ENCODE assay signal across 29 cellular contexts in genomic region chr16:89275837-89276720, GRCh38. TPM values are rescaled to one million over a fixed set of nuclear protein-coding genes. Genes with fewer than 3 reads are reported as not detected.
DNase-seq lines count a peak whose midpoint lies in the region; ATAC-seq, FAIRE-seq and TF ChIP-seq lines count a peak whose summit lies in the region.
"Had no signal": no experiment of that assay in that cellular context is flagged by ENCODE, and none has a peak within 500 bp of the region (broad histone marks: within the 10 kb centered on the region; RNA-seq: fewer than 3 reads in every experiment).

No MANE protein-coding gene starts in this region.

- H3K36me3 Mint-ChIP-seq in activated T-cell treated with anti-CD3 and anti-CD28 coated beads, Interleukin-2, amount 50 U/mL, for 72 hours (ENCODE audit: insufficient read depth in 2 of 2): peaks cover 9 to 24% of the 10 kb centered on the region in 2 donors
- H3K36me3 Mint-ChIP-seq in H9 (ENCODE audit: insufficient read depth in 1 of 3, low read depth in 3 of 3) (peaks cover 25 to 76% (median 76%) of the 10 kb centered on the region in 3 experiments), neural crest cell (ENCODE audit: low read depth) (peaks cover 16% of the 10 kb centered on the region)
- peaks cover 48% of the 10 kb centered on the region for H3K36me3 Mint-ChIP-seq in activated CD4-positive, alpha-beta T cell treated with anti-CD3 and anti-CD28 coated beads, Interleukin-2, amount 10 ng/mL, durations not matched to agents 24 days and 14 days (ENCODE audit: low read depth)

- H3K36me3 ChIP-seq in K562 (ENCODE audit: control insufficient read depth, insufficient read depth, low read length): peaks cover 90% of the 10 kb centered on the region; the same call in 2 of the 3 replicates
- H3K36me3 ChIP-seq in MM.1S (replicated peaks; ENCODE audit: insufficient read depth, low read length): no peaks in the 10 kb centered on the region; the same call in 1 of the 2 replicates

- H3K4me2 ChIP-seq in H9 (ENCODE audit: insufficient read depth, insufficient read length, low read length): no peak overlapping the region
- H3K4me2 ChIP-seq in K562 (ENCODE audit: insufficient read depth, low read length): no peak overlapping the region
- H3K4me2 ChIP-seq in MM.1S (ENCODE audit: low read depth, low read length): no peak overlapping the region
- H3K4me2 ChIP-seq: hepatocyte, KMS-11 had no signal

- in situ Hi-C loops in K562 (cut with MboI): no loop called here

- BruUV-seq in K562 (replicated peaks; lab: Mats Ljungman, UMichigan): no TSS peak

- POLR2A ChIA-PET in K562 (lab: Yijun Ruan, JAX): interaction anchor here (0.6 to 2.4 kb wide), 2 partner anchors 18 to 25 kb away, joined by 3 to 8 read pairs; no protein-coding TSS in a partner anchor

- no peak overlapping the region for H2BK5ac ChIP-seq in H9 (ENCODE audit: insufficient read length, low read length)

- TF ChIP-seq POLR2A in K562 (conservative IDR thresholded peaks at IDR 0.05): no peak

- peaks cover 3% of the 10 kb centered on the region for H3K9me1 ChIP-seq in K562 (ENCODE audit: control insufficient read depth, insufficient read depth, low read length)

- TF ChIP-seq EP300 in K562 (IDR thresholded peaks at IDR 0.05; ENCODE audit: low read length): no peak

- no peak overlapping the region for H2BK20ac ChIP-seq in H9 (ENCODE audit: low read depth, low read length, poor library complexity, severe bottlenecking)

- H3K23me2 ChIP-seq in H9 (ENCODE audit: insufficient read length, low read depth, low read length, poor library complexity, severe bottlenecking): no peaks in the 10 kb centered on the region

- no peak overlapping the region for H3K4me3 Mint-ChIP-seq in activated T-cell treated with anti-CD3 and anti-CD28 coated beads, Interleukin-2, amount 50 U/mL, for 72 hours
- H3K4me3 Mint-ChIP-seq in H9: no peak overlapping the region
- H3K4me3 Mint-ChIP-seq in neural crest cell: peak overlapping the region; percentile 19
- H3K4me3 Mint-ChIP-seq in activated CD4-positive, alpha-beta T cell treated with anti-CD3 and anti-CD28 coated beads, Interleukin-2, amount 10 ng/mL, durations not matched to agents 24 days and 14 days: no peak overlapping the region
- H3K4me3 Mint-ChIP-seq: activated naive CD4-positive, alpha-beta T cell treated with anti-CD3 and anti-CD28 coated beads, Interleukin-2, amount 10 ng/mL, durations not matched to agents 7 days and 5 days; activated T-helper 1 cell treated with anti-CD3 and anti-CD28 coated beads, Interleukin-12 subunit alpha, Interleukin-12 subunit beta, Interleukin-2, Interleukin-4 antibody, amounts not matched to agents 30 ng/mL and 10 ng/mL and 1 ng/mL, durations not matched to agents 14 hours and 24 hours and 36 hours; CD4-positive, alpha-beta T cell; dendritic cell treated with granulocyte-macrophage colony-stimulating factor and Interleukin-4, amounts not matched to agents 40 ng/mL and 50 ng/mL, for 4 days; memory B cell had no signal

- no peak overlapping the region for H3K18ac ChIP-seq in H9 (ENCODE audit: insufficient read length, low read depth, low read length)

- H3K27me3 ChIP-seq in H9 (ENCODE audit: insufficient read depth, low read length) (no peaks in the 10 kb centered on the region), K562 (ENCODE audit: control insufficient read depth in 2 of 2, insufficient read depth in 2 of 2, low read length in 2 of 2) (no peaks in the 10 kb centered on the region), MM.1S (replicated peaks; ENCODE audit: insufficient read depth, low read length) (no peaks in the 10 kb centered on the region)
- H3K27me3 ChIP-seq: esophagus muscularis mucosa, foreskin keratinocyte, hepatocyte had no signal

- H3K27ac Mint-ChIP-seq in activated T-cell treated with anti-CD3 and anti-CD28 coated beads, Interleukin-2, amount 50 U/mL, for 72 hours: peak overlapping the region; percentile 52
- peak overlapping the region in 2 of 3 experiments; percentile 8 to 18; a peak in 2 of 7 replicates for H3K27ac Mint-ChIP-seq in H9
- H3K27ac Mint-ChIP-seq in neural crest cell (ENCODE audit: unreplicated experiment): peak overlapping the region; percentile 78
- H3K27ac Mint-ChIP-seq in activated CD4-positive, alpha-beta T cell treated with anti-CD3 and anti-CD28 coated beads, Interleukin-2, amount 10 ng/mL, durations not matched to agents 24 days and 14 days: no peak overlapping the region
- H3K27ac Mint-ChIP-seq: activated naive CD4-positive, alpha-beta T cell treated with anti-CD3 and anti-CD28 coated beads, Interleukin-2, amount 10 ng/mL, durations not matched to agents 7 days and 5 days; activated T-helper 1 cell treated with anti-CD3 and anti-CD28 coated beads, Interleukin-12 subunit alpha, Interleukin-12 subunit beta, Interleukin-2, Interleukin-4 antibody, amounts not matched to agents 30 ng/mL and 10 ng/mL and 1 ng/mL, durations not matched to agents 14 hours and 24 hours and 36 hours; CD4-positive, alpha-beta T cell; dendritic cell treated with granulocyte-macrophage colony-stimulating factor and Interleukin-4, amounts not matched to agents 40 ng/mL and 50 ng/mL, for 4 days; memory B cell had no signal

- no peaks in the 10 kb centered on the region for H4K20me1 ChIP-seq in H9 (ENCODE audit: control insufficient read depth, insufficient read depth, insufficient read length)
- H4K20me1 ChIP-seq in K562 (replicated peaks; ENCODE audit: control insufficient read depth, insufficient read depth, low read length): no peaks in the 10 kb centered on the region
- H4K20me1 ChIP-seq in MM.1S (ENCODE audit: insufficient read depth, low read length): no peaks in the 10 kb centered on the region

- no peak overlapping the region for H3T11ph ChIP-seq in H9 (ENCODE audit: low read length)

- no peak overlapping the region for H3K23ac ChIP-seq in H9 (ENCODE audit: insufficient read length, low read depth, low read length)

- H3K9me2 ChIP-seq in MM.1S (replicated peaks; ENCODE audit: insufficient read depth, low read length): no peaks in the 10 kb centered on the region

- no peak overlapping the region for H2AK5ac ChIP-seq in H9 (ENCODE audit: insufficient read length, low read length)

- H2AFZ ChIP-seq in H9 (ENCODE audit: low read length) (no peak overlapping the region), K562 (ENCODE audit: low read depth, low read length) (no peak overlapping the region), MM.1S (ENCODE audit: low read length) (no peak overlapping the region)
- H2AFZ ChIP-seq: hepatocyte had no signal

- H3K79me2 ChIP-seq in H9 (ENCODE audit: insufficient read depth, low read length): no peaks in the 10 kb centered on the region; the same call in 1 of the 2 replicates
- no peaks in the 10 kb centered on the region; the same call in 1 of the 3 replicates for H3K79me2 ChIP-seq in K562 (ENCODE audit: control insufficient read depth, insufficient read depth, low read length)
- 0 out of 2 replicates have a peak, but pooled peaks cover 2% of the 10 kb centered on the region for H3K79me2 ChIP-seq in MM.1S (ENCODE audit: low read length)
- H3K79me2 ChIP-seq: hepatocyte had no signal

- H3K14ac ChIP-seq in H9 (ENCODE audit: insufficient read depth, low read length): no peak overlapping the region; the same call in 1 of the 2 replicates

- intact Hi-C loops in K562 (cut with micrococcal nuclease): no loop called here
- intact Hi-C loops in activated CD4-positive, alpha-beta T cell treated with anti-CD3 and anti-CD28 coated beads, Interleukin-2, amount 10 ng/mL, durations not matched to agents 24 days and 14 days (cut with micrococcal nuclease): no loop called here

- H3K9ac ChIP-seq in H9 (ENCODE audit: extremely low read depth, insufficient read length, low read length): no peak overlapping the region
- H3K9ac ChIP-seq in K562 (ENCODE audit: insufficient read depth in 1 of 2, low read depth in 2 of 2, low read length in 2 of 2): peak overlapping the region in 1 of 2 experiments; percentile 45; a peak in 2 of 4 replicates
- no peak overlapping the region for H3K9ac ChIP-seq in MM.1S (ENCODE audit: low read length)
- H3K9ac ChIP-seq: KMS-11 had no signal

- no peak overlapping the region for H3K27ac ChIP-seq in H9 (ENCODE audit: insufficient read length, low read depth, low read length)
- no peak overlapping the region for H3K27ac ChIP-seq in K562 (ENCODE audit: extremely low read depth, low read depth, low read length)
- H3K27ac ChIP-seq in MM.1S (ENCODE audit: low read length): no peak overlapping the region
- H3K27ac ChIP-seq: esophagus muscularis mucosa, foreskin keratinocyte, hepatocyte, KMS-11, psoas muscle had no signal

- H2BK15ac ChIP-seq in H9 (ENCODE audit: low read depth, low read length): no peak overlapping the region

- no peak overlapping the region for H3K4ac ChIP-seq in H9 (ENCODE audit: low read depth, low read length)

- no peak overlapping the region for H3K56ac ChIP-seq in H9 (ENCODE audit: insufficient read length, low read depth, low read length)

- CTCF ChIA-PET in K562 (lab: Yijun Ruan, JAX; ENCODE audit: low intra/inter-chr PET ratio): no interaction called here

- no peak overlapping the region for H4K5ac ChIP-seq in H9 (ENCODE audit: insufficient read length, low read depth, low read length)

- no peak overlapping the region for H4K8ac ChIP-seq in H9 (replicated peaks; ENCODE audit: insufficient read length, low read depth, low read length)

- TF ChIP-seq CTCF in H9 (conservative IDR thresholded peaks at IDR 0.05) (no peak), K562 (IDR thresholded peaks at IDR 0.05 in 2 of 3, conservative IDR thresholded peaks at IDR 0.05 in 1 of 3; ENCODE audit: insufficient read depth in 2 of 3, low read depth in 1 of 3, low read length in 3 of 3) (no peak), neural crest cell (conservative IDR thresholded peaks at IDR 0.05) (no peak), MM.1S (IDR thresholded peaks at IDR 0.05; ENCODE audit: low read length) (no peak)

- no peak overlapping the region for H3K4me3 ChIP-seq in K562
- no peak overlapping the region for H3K4me3 ChIP-seq in MM.1S (ENCODE audit: low read length)
- H3K4me3 ChIP-seq: esophagus muscularis mucosa, hepatocyte, psoas muscle had no signal

- H2BK12ac ChIP-seq in H9 (ENCODE audit: insufficient read length, low read depth, low read length): no peak overlapping the region

- H3K27me3 Mint-ChIP-seq in activated T-cell treated with anti-CD3 and anti-CD28 coated beads, Interleukin-2, amount 50 U/mL, for 72 hours (ENCODE audit: low read depth): no peaks in the 10 kb centered on the region
- H3K27me3 Mint-ChIP-seq in H9 (ENCODE audit: low read depth) (no peaks in the 10 kb centered on the region), neural crest cell (ENCODE audit: low read depth) (no peaks in the 10 kb centered on the region)
- H3K27me3 Mint-ChIP-seq in activated CD4-positive, alpha-beta T cell treated with anti-CD3 and anti-CD28 coated beads, Interleukin-2, amount 10 ng/mL, durations not matched to agents 24 days and 14 days: no peaks in the 10 kb centered on the region
- H3K27me3 Mint-ChIP-seq: activated naive CD4-positive, alpha-beta T cell treated with anti-CD3 and anti-CD28 coated beads, Interleukin-2, amount 10 ng/mL, durations not matched to agents 7 days and 5 days; CD4-positive, alpha-beta T cell; dendritic cell treated with granulocyte-macrophage colony-stimulating factor and Interleukin-4, amounts not matched to agents 40 ng/mL and 50 ng/mL, for 4 days; memory B cell; stimulated activated naive CD8-positive, alpha-beta T cell treated with anti-CD3 and anti-CD28 coated beads, Interleukin-15, amount 100 ng/mL, for 72 hours had no signal

- no CpG with 5 or more reads among the region's 39 CpGs for WGBS in H9 (ENCODE audit: extremely low coverage, insufficient read length, low lambda C conversion rate)
- 93% methylated on average over 30 of the region's 39 CpGs for WGBS in K562 (ENCODE audit: insufficient coverage, low coverage, missing lambda C conversion rate)

- H3F3A ChIP-seq in MM.1S (ENCODE audit: insufficient read depth, low read length): no peaks in the 10 kb centered on the region

- no peaks in the 10 kb centered on the region for H3K9me3 Mint-ChIP-seq in activated T-cell treated with anti-CD3 and anti-CD28 coated beads, Interleukin-2, amount 50 U/mL, for 72 hours
- H3K9me3 Mint-ChIP-seq in H9: no peaks in the 10 kb centered on the region
- H3K9me3 Mint-ChIP-seq in neural crest cell: no peaks in the 10 kb centered on the region
- no peaks in the 10 kb centered on the region for H3K9me3 Mint-ChIP-seq in activated CD4-positive, alpha-beta T cell treated with anti-CD3 and anti-CD28 coated beads, Interleukin-2, amount 10 ng/mL, durations not matched to agents 24 days and 14 days
- H3K9me3 Mint-ChIP-seq: activated naive CD4-positive, alpha-beta T cell treated with anti-CD3 and anti-CD28 coated beads, Interleukin-2, amount 10 ng/mL, durations not matched to agents 7 days and 5 days; activated T-helper 1 cell treated with anti-CD3 and anti-CD28 coated beads, Interleukin-12 subunit alpha, Interleukin-12 subunit beta, Interleukin-2, Interleukin-4 antibody, amounts not matched to agents 30 ng/mL and 10 ng/mL and 1 ng/mL, durations not matched to agents 14 hours and 24 hours and 36 hours; CD4-positive, alpha-beta T cell; dendritic cell treated with granulocyte-macrophage colony-stimulating factor and Interleukin-4, amounts not matched to agents 40 ng/mL and 50 ng/mL, for 4 days; immature natural killer cell; memory B cell; stimulated activated naive CD8-positive, alpha-beta T cell treated with anti-CD3 and anti-CD28 coated beads, Interleukin-15, amount 100 ng/mL, for 72 hours had no signal

- no peak overlapping the region for H2BK120ac ChIP-seq in H9 (ENCODE audit: low read depth, low read length, poor library complexity, severe bottlenecking)

- no peak for DNase-seq in activated T-cell treated with anti-CD3 and anti-CD28 coated beads, Interleukin-2, amount 50 U/mL, for 72 hours
- DNase-seq in activated T-cell treated with anti-CD3 and anti-CD28 coated beads for 4 hours (no peak), H9 (no peak), K562 (ENCODE audit: extremely low read depth in 1 of 4, low spot score in 3 of 4) (no peak), neural crest cell (ENCODE audit: low read depth, low spot score) (no peak), MM.1S (no peak), NCI-H1048 (lab: John Stamatoyannopoulos, UW) (no peak)
- DNase-seq in activated CD4-positive, alpha-beta T cell treated with anti-CD3 and anti-CD28 coated beads, Interleukin-2, amount 10 ng/mL, durations not matched to agents 24 days and 14 days: no peak
- DNase-seq: activated CD4-positive, alpha-beta T cell treated with anti-CD3 and anti-CD28 coated beads, Interleukin-2, amount 50 U/mL, for 1 hour; activated naive CD4-positive, alpha-beta T cell treated with anti-CD3 and anti-CD28 coated beads, Interleukin-2, amount 10 ng/mL, durations not matched to agents 7 days and 5 days; CD4-positive, alpha-beta T cell; EL; foreskin keratinocyte; H7; immature natural killer cell; NCI-H146; nucleus accumbens; psoas muscle; SIG-M5; stimulated activated CD4-positive, alpha-beta T cell treated with anti-CD3 and anti-CD28 coated beads, Interleukin-15, amount 100 ng/mL, for 24 hours; stimulated activated naive CD8-positive, alpha-beta T cell treated with anti-CD3 and anti-CD28 coated beads, Interleukin-15, amount 100 ng/mL, for 72 hours; T1000 had no signal

- no peak for FAIRE-seq in K562 (lab: Jason Lieb, UNC)
- FAIRE-seq: GM12892 had no signal

- H3K4me1 Mint-ChIP-seq in activated T-cell treated with anti-CD3 and anti-CD28 coated beads, Interleukin-2, amount 50 U/mL, for 72 hours (ENCODE audit: low read depth): no peaks in the 10 kb centered on the region
- H3K4me1 Mint-ChIP-seq in H9: no peaks in the 10 kb centered on the region
- H3K4me1 Mint-ChIP-seq in neural crest cell: peaks cover 4% of the 10 kb centered on the region
- H3K4me1 Mint-ChIP-seq in activated CD4-positive, alpha-beta T cell treated with anti-CD3 and anti-CD28 coated beads, Interleukin-2, amount 10 ng/mL, durations not matched to agents 24 days and 14 days: no peaks in the 10 kb centered on the region
- H3K4me1 Mint-ChIP-seq: activated naive CD4-positive, alpha-beta T cell treated with anti-CD3 and anti-CD28 coated beads, Interleukin-2, amount 10 ng/mL, durations not matched to agents 7 days and 5 days had no signal

- TF ChIP-seq RAD21 in K562 (CRISPR knock-in tag; conservative IDR thresholded peaks at IDR 0.05 in 1 of 2, IDR thresholded peaks at IDR 0.05 in 1 of 2): no peak

- H3K9me3 ChIP-seq in H9 (ENCODE audit: control insufficient read depth, low read depth, low read length) (no peaks in the 10 kb centered on the region), K562 (replicated peaks; ENCODE audit: control insufficient read depth, insufficient read depth, low read depth, low read length) (no peaks in the 10 kb centered on the region), MM.1S (replicated peaks; ENCODE audit: insufficient read depth, low read length) (no peaks in the 10 kb centered on the region)
- H3K9me3 ChIP-seq: esophagus muscularis mucosa, psoas muscle had no signal

- no peaks in the 10 kb centered on the region for H3K4me1 ChIP-seq in H9 (ENCODE audit: insufficient read depth, low read length)
- peaks cover 0 to 26% of the 10 kb centered on the region in 2 experiments; a peak in 1 of 5 replicates for H3K4me1 ChIP-seq in K562 (replicated peaks in 1 of 2; ENCODE audit: control insufficient read depth in 2 of 2, insufficient read depth in 2 of 2, low read length in 2 of 2)
- no peaks in the 10 kb centered on the region for H3K4me1 ChIP-seq in MM.1S (ENCODE audit: low read length)
- H3K4me1 ChIP-seq: esophagus muscularis mucosa, foreskin keratinocyte, psoas muscle had no signal

- peaks cover 3% of the 10 kb centered on the region for H3K79me1 ChIP-seq in H9 (ENCODE audit: insufficient read depth, low read depth, low read length, poor library complexity, severe bottlenecking)

- no peak overlapping the region for H4K91ac ChIP-seq in H9 (ENCODE audit: insufficient read length, low read depth, low read length)

- ATAC-seq in activated T-cell treated with anti-CD3 and anti-CD28 coated beads, Interleukin-2, amount 50 U/mL, for 72 hours (replicated peaks in 1 of 2): no peak
- ATAC-seq in K562: no peak
- ATAC-seq: foreskin keratinocyte; psoas muscle; stimulated activated naive CD8-positive, alpha-beta T cell treated with anti-CD3 and anti-CD28 coated beads, Interleukin-15, amount 100 ng/mL, for 72 hours had no signal

RNA-seq across cellular contexts. Expression of gene ZNF778, which starts 58.6 kb away (rescaled TPM):
- 10 to 100 TPM in 1 of 2 donors, 1 to 10 TPM in 1; 7.2 to 10.9 TPM for total RNA-seq in activated T-cell treated with anti-CD3 and anti-CD28 coated beads, Interleukin-2, amount 50 U/mL, for 72 hours
- total RNA-seq in H9 (2021) (16.4 and 17.5 TPM in 2 replicates), K562 (2014; rRNA removed) (18.3 and 26.8 TPM in 2 replicates), K562 (2014; rRNA removed; fragmentation: Illumina TruSeq; extraction: Trizol) (7.4 and 8.2 TPM in 2 replicates), K562 (2015; rRNA removed; fragmentation: Illumina TruSeq; extraction: Trizol) (6.4 and 7.5 TPM in 2 replicates), K562 (2021) (12.4 and 14.3 TPM in 2 replicates), neural crest cell (13.7 and 15.5 TPM in 2 replicates)
- 47.1 and 61.9 TPM in 2 replicates for total RNA-seq in K562 (2011; cell fraction: chromatin; rRNA removed; ENCODE audit: low replicate concordance)
- total RNA-seq in K562 (2011; cell fraction: nucleolus; rRNA removed): 22.5 and 24.7 TPM in 2 replicates
- total RNA-seq in K562 (2011; cell fraction: nucleoplasm; rRNA removed): 21.5 and 25.0 TPM in 2 replicates
- polyA plus RNA-seq in K562 (2011; rRNA removed) (6.9 and 9.7 TPM in 2 replicates), K562 (2014; fragmentation: Illumina TruSeq; extraction: Trizol) (7.4 and 7.5 TPM in 2 replicates), K562 (2014; fragmentation: Nextera tagmentation; extraction: Ambion mirVana) (under 1 TPM; 0.70 to 0.80 TPM), K562 (2014; rRNA removed) (33.9 and 60.6 TPM in 2 replicates)
- polyA plus RNA-seq in K562 (2011; cell fraction: cytosol; rRNA removed): 5.1 and 5.2 TPM in 2 replicates
- 12.6 and 18.5 TPM in 2 replicates for polyA plus RNA-seq in K562 (2011; cell fraction: nucleus; rRNA removed)
- 6.3 and 7.9 TPM in 2 replicates for polyA plus RNA-seq in K562 (2012)
- 16.9 and 19.1 TPM in 2 replicates for polyA minus RNA-seq in K562 (2011; rRNA and poly(A)+ RNA removed)
- polyA minus RNA-seq in K562 (2011; cell fraction: cytosol; rRNA and poly(A)+ RNA removed): 7.0 and 9.8 TPM in 2 replicates
- 9.3 and 12.1 TPM in 2 replicates for polyA minus RNA-seq in K562 (2011; cell fraction: nucleus; rRNA and poly(A)+ RNA removed)
- total RNA-seq in activated CD4-positive, alpha-beta T cell treated with anti-CD3 and anti-CD28 coated beads, Interleukin-2, amount 10 ng/mL, durations not matched to agents 24 days and 14 days: 6.0 and 9.8 TPM in 2 replicates
